In genomic region chr11:45804806-45805304, GRCh38 we compare ENCODE assay signal across 8 cellular contexts. TPM values are rescaled to one million over a fixed set of nuclear protein-coding genes. Genes with fewer than 3 reads are reported as not detected.
DNase-seq lines count a peak whose midpoint lies in the region; ATAC-seq and TF ChIP-seq lines count a peak whose summit lies in the region.

Gene SLC35C1, plus strand, starts transcription at chr11:45805149. Its CDS starts 653 bp downstream, at chr11:45805802.

- peak; percentile 94 for ATAC-seq in GM19035 (IDR thresholded peaks at IDR 0.05; ENCODE audit: unreplicated experiment)
- ATAC-seq in HG03354 (IDR thresholded peaks at IDR 0.05; ENCODE audit: poor library complexity, severe bottlenecking, unreplicated experiment): peak; percentile 95

- H3K36me3 Mint-ChIP-seq in chondrocyte (ENCODE audit: low read depth): peaks cover 7% of the 10 kb centered on the region

- H3K4me1 Mint-ChIP-seq in chondrocyte (ENCODE audit: low read depth): peaks cover 53% of the 10 kb centered on the region

- peak; percentile 44 for TF ChIP-seq CTCF in chondrocyte (IDR thresholded peaks at IDR 0.05)

- no peaks in the 10 kb centered on the region for H3K27me3 Mint-ChIP-seq in chondrocyte (ENCODE audit: low read depth)

- DNase-seq in AML-193 (lab: John Stamatoyannopoulos, UW) (peak; percentile 85 to 92), NCI-H510A (lab: John Stamatoyannopoulos, UW) (peak; percentile 52), chondrocyte (ENCODE audit: low spot score) (peak; percentile 98), kidney tubule cell (ENCODE audit: low spot score) (peak; percentile 95)
- DNase-seq in activated CD4-positive, alpha-beta T cell treated with anti-CD3 and anti-CD28 coated beads for 24 hours (ENCODE audit: low read depth in 2 of 2): peak; percentile 94 to 95
- peak; percentile 93 to 96 (median 94) for DNase-seq in stimulated activated CD4-positive, alpha-beta T cell treated with anti-CD3 and anti-CD28 coated beads, Interleukin-1b, Interleukin-23, amount 100 ng/mL, for 24 hours (ENCODE audit: low read depth in 4 of 4, low spot score in 1 of 4)

- no peaks in the 10 kb centered on the region for H3K9me3 Mint-ChIP-seq in chondrocyte (ENCODE audit: low read depth)

- peak within 1 kb of the TSS; percentile 94 for H3K27ac Mint-ChIP-seq in chondrocyte (ENCODE audit: unreplicated experiment)

- H3K4me3 Mint-ChIP-seq in chondrocyte (ENCODE audit: unreplicated experiment): peak within 1 kb of the TSS; percentile 96

RNA-seq across cellular contexts. Expression of gene SLC35C1, which starts in this region (rescaled TPM):
- total RNA-seq in chondrocyte: 22.7 to 33.1 TPM (median 31.9 TPM) in 3 replicates

Comparison
In these comparisons a context has a peak if more than half of its experiments do, and no peak if none do; other contexts are left out.
1. Peak in every context shown above with its lines: DNase-seq and ATAC-seq.